Comparison of ENCODE assay signal across 8 cellular contexts in genomic region chr17:44217738-44218343, GRCh38. TPM values are rescaled to one million over a fixed set of nuclear protein-coding genes. Genes with fewer than 3 reads are reported as not detected.
A peak's percentile ranks its signal among the peaks of the same experiment; 100 is the strongest.
DNase-seq lines count a peak whose midpoint lies in the region; ATAC-seq and TF ChIP-seq lines count a peak whose summit lies in the region.

No MANE protein-coding gene starts in this region.

- H3K9me3 Mint-ChIP-seq in IgD-negative memory B cell (no peaks in the 10 kb centered on the region), naive B cell (no peaks in the 10 kb centered on the region)

- DNase-seq in AG10803 (ENCODE audit: low read depth) (no peak), cardiac fibroblast (ENCODE audit: low read depth in 2 of 2) (no peak), naive B cell (no peak), kidney tubule cell (ENCODE audit: low spot score) (no peak), UCSD-AML1 (lab: John Stamatoyannopoulos, UW; ENCODE audit: unreplicated experiment) (no peak)
- DNase-seq in stimulated activated CD4-positive, alpha-beta T cell treated with anti-CD3 and anti-CD28 coated beads, Interleukin-4, amount 100 ng/mL, for 4 hours: no peak

- TF ChIP-seq CTCF in AG10803 (conservative IDR thresholded peaks at IDR 0.05; ENCODE audit: low read length) (no peak), cardiac fibroblast (IDR thresholded peaks at IDR 0.05; ENCODE audit: low read depth, low read length) (no peak)

- H3K36me3 Mint-ChIP-seq in IgD-negative memory B cell (peaks cover 7% of the 10 kb centered on the region), naive B cell (peaks cover 10 to 24% of the 10 kb centered on the region in 2 donors)

- H3K27me3 Mint-ChIP-seq in IgD-negative memory B cell (no peaks in the 10 kb centered on the region), naive B cell (no peaks in the 10 kb centered on the region)

- ATAC-seq in naive B cell (ENCODE audit: low read depth in 2 of 2): no peak
- no peak for ATAC-seq in HG03175 (IDR thresholded peaks at IDR 0.05; ENCODE audit: unreplicated experiment)

- H3K4me3 ChIP-seq in AG10803 (ENCODE audit: low read length) (peak overlapping the region; percentile 68), cardiac fibroblast (replicated peaks in 1 of 2; ENCODE audit: low read depth in 2 of 2, low read length in 2 of 2) (peak overlapping the region; percentile 53 to 89)

- H3K4me1 Mint-ChIP-seq in IgD-negative memory B cell (peaks cover 30 to 47% (median 42%) of the 10 kb centered on the region in 3 donors), naive B cell (peaks cover 48 to 66% (median 63%) of the 10 kb centered on the region in 3 donors)

- H3K27ac Mint-ChIP-seq in IgD-negative memory B cell: peak overlapping the region; percentile 90 to 97 (median 95)
- H3K27ac Mint-ChIP-seq in naive B cell: peak overlapping the region in 5 of 6 donors; percentile 82 to 98 (median 97)

- H3K4me3 Mint-ChIP-seq in IgD-negative memory B cell (peak overlapping the region; percentile 83 to 93 (median 90)), naive B cell (peak overlapping the region; percentile 77 to 96 (median 90))

RNA-seq across cellular contexts. Expression of gene UBTF, which starts 1.6 kb away (rescaled TPM):
- 74.3 TPM for polyA plus RNA-seq in IgD-negative memory B cell
- 10 to 100 TPM; 20.2 to 77.3 (median 43.0) TPM for polyA plus RNA-seq in naive B cell (ENCODE audit: low read depth in 6 of 6)

RNA-seq across cellular contexts. Expression of gene ATXN7L3, which starts 18.2 kb away (rescaled TPM):
- polyA plus RNA-seq in IgD-negative memory B cell (15.4 TPM), naive B cell (ENCODE audit: low read depth in 6 of 6) (10 to 100 TPM in 3 of 6 donors, 1 to 10 TPM in 3; 6.6 to 14.4 (median 9.4) TPM)

RNA-seq across cellular contexts. Expression of gene TMUB2, which starts 31.1 kb away (rescaled TPM):
- 43.0 TPM for polyA plus RNA-seq in IgD-negative memory B cell
- 10 to 100 TPM; 39.7 to 69.9 (median 44.8) TPM for polyA plus RNA-seq in naive B cell (ENCODE audit: low read depth in 6 of 6)

RNA-seq across cellular contexts. Expression of gene ASB16, which starts 47.3 kb away (rescaled TPM):
- polyA plus RNA-seq in IgD-negative memory B cell (not detected), naive B cell (ENCODE audit: low read depth in 6 of 6) (under 1 TPM in 4 of 6 donors, not detected in 2; 0.19 to 0.43 (median 0.31) TPM)

RNA-seq across cellular contexts. Expression of gene SLC4A1, which starts 50.1 kb away (rescaled TPM):
- polyA plus RNA-seq in IgD-negative memory B cell (not detected), naive B cell (ENCODE audit: low read depth in 6 of 6) (under 1 TPM in 3 of 6 donors, not detected in 3; 0.07 to 0.20 (median 0.12) TPM)
